9 cellular contexts compared by ENCODE assay signal in genomic region chr6:6711832-6712231, GRCh38.
DNase-seq lines count a peak whose midpoint lies in the region; ATAC-seq, FAIRE-seq and TF ChIP-seq lines count a peak whose summit lies in the region.
"Had no signal": no experiment of that assay in that cellular context is flagged by ENCODE, and none has a peak within 500 bp of the region (broad histone marks: within the 10 kb centered on the region; RNA-seq: fewer than 3 reads in every experiment).

No MANE protein-coding gene starts in this region.

- no peaks in the 10 kb centered on the region for H4K20me1 ChIP-seq in K562 (replicated peaks; ENCODE audit: control insufficient read depth, insufficient read depth, low read length)

- H3K4me1 Mint-ChIP-seq in activated CD4-positive, alpha-beta T cell treated with anti-CD3 and anti-CD28 coated beads, Interleukin-2, amount 10 ng/mL, durations not matched to agents 7 days and 5 days, result peaks cover 36% of the 10 kb centered on the region
- H3K4me1 Mint-ChIP-seq in stimulated activated naive CD8-positive, alpha-beta T cell treated with anti-CD3 and anti-CD28 coated beads, Interleukin-15, Interleukin-2, amounts not matched to agents 100 ng/mL and 50 ng/mL, for 24 hours (ENCODE audit: low read depth), result peaks cover 31% of the 10 kb centered on the region

- POLR2A ChIA-PET in activated CD4-positive, alpha-beta T cell treated with anti-CD3 and anti-CD28 coated beads, Interleukin-2, amount 10 ng/mL, durations not matched to agents 7 days and 5 days (lab: Charles Lee), result no interaction called here
- POLR2A ChIA-PET in K562 (lab: Yijun Ruan, JAX), result interaction anchor here (0.6 to 1.8 kb wide), 9 partner anchors 11 to 487 kb away, joined by 3 to 9 read pairs (median 4); no protein-coding TSS in a partner anchor

- BruUV-seq in K562 (replicated peaks; lab: Mats Ljungman, UMichigan), result no TSS peak

- TF ChIP-seq RAD21 in K562 (CRISPR knock-in tag; conservative IDR thresholded peaks at IDR 0.05 in 1 of 2, IDR thresholded peaks at IDR 0.05 in 1 of 2), result no peak

- no peaks in the 10 kb centered on the region for H3K36me3 ChIP-seq in K562 (ENCODE audit: control insufficient read depth, insufficient read depth, low read length)
- H3K36me3 ChIP-seq: SJSA1 had no signal

- H3K36me3 Mint-ChIP-seq in activated CD4-positive, alpha-beta T cell treated with anti-CD3 and anti-CD28 coated beads, Interleukin-2, amount 10 ng/mL, durations not matched to agents 7 days and 5 days (ENCODE audit: low read depth), result no peaks in the 10 kb centered on the region
- H3K36me3 Mint-ChIP-seq in stimulated activated naive CD8-positive, alpha-beta T cell treated with anti-CD3 and anti-CD28 coated beads, Interleukin-15, Interleukin-2, amounts not matched to agents 100 ng/mL and 50 ng/mL, for 24 hours (ENCODE audit: low read depth), result no peaks in the 10 kb centered on the region

- no peak for TF ChIP-seq CTCF in K562 (IDR thresholded peaks at IDR 0.05 in 2 of 3, conservative IDR thresholded peaks at IDR 0.05 in 1 of 3; ENCODE audit: insufficient read depth in 2 of 3, low read depth in 1 of 3, low read length in 3 of 3)

- peak; percentile 31 for ATAC-seq in K562

- CTCF ChIA-PET in activated CD4-positive, alpha-beta T cell treated with anti-CD3 and anti-CD28 coated beads, Interleukin-2, amount 10 ng/mL, durations not matched to agents 7 days and 5 days (lab: Charles Lee), result interaction anchor here (0.6 to 3.6 kb wide), 2 partner anchors 11 to 35 kb away, joined by 3 to 19 read pairs; no protein-coding TSS in a partner anchor
- CTCF ChIA-PET in K562 (lab: Yijun Ruan, JAX; ENCODE audit: low intra/inter-chr PET ratio), result no interaction called here

- FAIRE-seq in K562 (lab: Jason Lieb, UNC), result no peak

- peak overlapping the region; percentile 97 for H2AFZ ChIP-seq in K562 (ENCODE audit: low read depth, low read length)

- H3K9ac ChIP-seq in K562 (ENCODE audit: insufficient read depth in 1 of 2, low read depth in 2 of 2, low read length in 2 of 2), result peak overlapping the region; percentile 58 to 84; a peak in 3 of 4 replicates

- peak overlapping the region; percentile 67 for H3K27ac Mint-ChIP-seq in activated CD4-positive, alpha-beta T cell treated with anti-CD3 and anti-CD28 coated beads, Interleukin-2, amount 10 ng/mL, durations not matched to agents 7 days and 5 days
- H3K27ac Mint-ChIP-seq in stimulated activated naive CD8-positive, alpha-beta T cell treated with anti-CD3 and anti-CD28 coated beads, Interleukin-15, Interleukin-2, amounts not matched to agents 100 ng/mL and 50 ng/mL, for 24 hours, result peak overlapping the region; percentile 69

- H3K9me3 Mint-ChIP-seq in activated CD4-positive, alpha-beta T cell treated with anti-CD3 and anti-CD28 coated beads, Interleukin-2, amount 10 ng/mL, durations not matched to agents 7 days and 5 days, result no peaks in the 10 kb centered on the region
- no peaks in the 10 kb centered on the region for H3K9me3 Mint-ChIP-seq in stimulated activated naive CD8-positive, alpha-beta T cell treated with anti-CD3 and anti-CD28 coated beads, Interleukin-15, Interleukin-2, amounts not matched to agents 100 ng/mL and 50 ng/mL, for 24 hours

- H3K4me1 ChIP-seq in K562 (replicated peaks in 1 of 2; ENCODE audit: control insufficient read depth in 2 of 2, insufficient read depth in 2 of 2, low read length in 2 of 2), result peaks cover 31 to 52% of the 10 kb centered on the region in 2 experiments

- intact Hi-C loops in K562 (cut with micrococcal nuclease), result loop anchor here (5.0 kb wide), 1 partner anchor 455 kb away; no protein-coding TSS in a partner anchor

- no peak overlapping the region for H3K4me3 ChIP-seq in K562
- H3K4me3 ChIP-seq: SJSA1 had no signal

- peak overlapping the region; percentile 48 for H3K4me3 Mint-ChIP-seq in activated CD4-positive, alpha-beta T cell treated with anti-CD3 and anti-CD28 coated beads, Interleukin-2, amount 10 ng/mL, durations not matched to agents 7 days and 5 days
- peak overlapping the region; percentile 34 for H3K4me3 Mint-ChIP-seq in stimulated activated naive CD8-positive, alpha-beta T cell treated with anti-CD3 and anti-CD28 coated beads, Interleukin-15, Interleukin-2, amounts not matched to agents 100 ng/mL and 50 ng/mL, for 24 hours

- no peaks in the 10 kb centered on the region for H3K9me3 ChIP-seq in K562 (replicated peaks; ENCODE audit: control insufficient read depth, insufficient read depth, low read depth, low read length)
- H3K9me3 ChIP-seq: SJSA1 had no signal

- H3K4me2 ChIP-seq in K562 (ENCODE audit: insufficient read depth, low read length), result peak overlapping the region; percentile 62

- 18% methylated on average over 6 of the region's 6 CpGs for WGBS in K562 (ENCODE audit: insufficient coverage, low coverage, missing lambda C conversion rate)

- H3K27me3 ChIP-seq in K562 (ENCODE audit: control insufficient read depth in 2 of 2, insufficient read depth in 2 of 2, low read length in 2 of 2), result no peaks in the 10 kb centered on the region
- H3K27me3 ChIP-seq: SJSA1 had no signal

- no peaks in the 10 kb centered on the region for H3K79me2 ChIP-seq in K562 (ENCODE audit: control insufficient read depth, insufficient read depth, low read length)

- no peak for TF ChIP-seq POLR2A in K562 (conservative IDR thresholded peaks at IDR 0.05)

- H3K9me1 ChIP-seq in K562 (ENCODE audit: control insufficient read depth, insufficient read depth, low read length), result no peaks in the 10 kb centered on the region

- H3K27ac ChIP-seq in K562 (ENCODE audit: extremely low read depth, low read depth, low read length), result peak overlapping the region; percentile 23
- H3K27ac ChIP-seq: SJSA1 had no signal

- in situ Hi-C loops in K562 (cut with MboI), result no loop called here

- peak; percentile 54 for DNase-seq in activated CD4-positive, alpha-beta T cell treated with anti-CD3 and anti-CD28 coated beads, Interleukin-2, amount 10 ng/mL, durations not matched to agents 7 days and 5 days
- no peak for DNase-seq in activated CD4-positive, alpha-beta T cell treated with anti-CD3 and anti-CD28 coated beads, Interleukin-2, amount 50 U/mL, for 1 hour
- DNase-seq in Kasumi-1 (lab: John Stamatoyannopoulos, UW) (peak; percentile 75 to 84), K562 (ENCODE audit: extremely low read depth in 1 of 4, low spot score in 3 of 4) (peak in 2 of 4 experiments; percentile 32 to 51), AG08395 (ENCODE audit: low spot score) (no peak), GM03348 (ENCODE audit: low spot score) (no peak), D341Med (ENCODE audit: low spot score) (no peak)

- TF ChIP-seq EP300 in K562 (IDR thresholded peaks at IDR 0.05; ENCODE audit: low read length), result no peak

- H3K27me3 Mint-ChIP-seq in activated CD4-positive, alpha-beta T cell treated with anti-CD3 and anti-CD28 coated beads, Interleukin-2, amount 10 ng/mL, durations not matched to agents 7 days and 5 days, result peaks cover 20% of the 10 kb centered on the region
- peaks cover 36% of the 10 kb centered on the region for H3K27me3 Mint-ChIP-seq in stimulated activated naive CD8-positive, alpha-beta T cell treated with anti-CD3 and anti-CD28 coated beads, Interleukin-15, Interleukin-2, amounts not matched to agents 100 ng/mL and 50 ng/mL, for 24 hours

TF ChIP-seq in K562, 482 proteins besides CTCF, POLR2A, EP300 and RAD21 (continues in another document):
- TF ChIP-seq NFIC (IDR thresholded peaks at IDR 0.05) (peak; percentile 37; the same call in 1 of the 2 replicates), DPF2 (IDR thresholded peaks at IDR 0.05) (no peak), ARID3B (CRISPR knock-in tag; IDR thresholded peaks at IDR 0.05; ENCODE audit: borderline replicate concordance) (no peak), ZNF282 (CRISPR knock-in tag; IDR thresholded peaks at IDR 0.05) (no peak), KHSRP (IDR thresholded peaks at IDR 0.05) (no peak), ZBTB11 (CRISPR knock-in tag; IDR thresholded peaks at IDR 0.05) (no peak), HEY1 (CRISPR knock-in tag; IDR thresholded peaks at IDR 0.05; ENCODE audit: borderline replicate concordance) (0 out of 2 replicates have a peak, but pooled peaks have one; percentile 11), ZNF24 (IDR thresholded peaks at IDR 0.05) (no peak)

Comparison
In these comparisons a context has a peak if more than half of its experiments do, and no peak if none do; other contexts are left out.
1. DNase-seq: peak in activated CD4-positive, alpha-beta T cell treated with anti-CD3 and anti-CD28 coated beads, Interleukin-2, amount 10 ng/mL, durations not matched to agents 7 days and 5 days (single experiment) and Kasumi-1 (2 of 2); none in activated CD4-positive, alpha-beta T cell treated with anti-CD3 and anti-CD28 coated beads, Interleukin-2, amount 50 U/mL, for 1 hour (single experiment), AG08395 (single experiment), GM03348 (single experiment) and D341Med (single experiment).